ENCODE assay signal across 1 cellular context in genomic region chr10:120982507-120982906, GRCh38.
TF ChIP-seq lines count a peak whose summit lies in the region.

No MANE protein-coding gene starts in this region.

TF ChIP-seq in H1, 55 proteins besides CTCF, POLR2A, EP300 and RAD21 (continued from another document):
- TF ChIP-seq CHD7 (IDR thresholded peaks at IDR 0.05; ENCODE audit: insufficient replicate concordance, low read length) (no peak), POU5F1 (IDR thresholded peaks at IDR 0.05; ENCODE audit: low read depth, low read length) (no peak), GABPA (IDR thresholded peaks at IDR 0.05; ENCODE audit: borderline replicate concordance, insufficient read depth, low read length) (no peak), SP4 (IDR thresholded peaks at IDR 0.05; ENCODE audit: low read length) (no peak), TCF12 (IDR thresholded peaks at IDR 0.05; ENCODE audit: low read depth, low read length) (no peak), CEBPB (IDR thresholded peaks at IDR 0.05; ENCODE audit: low read depth, low read length) (no peak), KDM5A (IDR thresholded peaks at IDR 0.05; ENCODE audit: low read length) (no peak), JUN (IDR thresholded peaks at IDR 0.05; ENCODE audit: low read depth, low read length) (no peak), TEAD4 (IDR thresholded peaks at IDR 0.05; ENCODE audit: low read depth, low read length) (no peak), CREB1 (IDR thresholded peaks at IDR 0.05) (no peak), ATF3 (IDR thresholded peaks at IDR 0.05; ENCODE audit: insufficient read depth, low read depth, low read length) (no peak), TAF7 (optimal IDR thresholded peaks at IDR 0.05; ENCODE audit: borderline replicate concordance, low read depth, low read length) (no peak), PHF8 (conservative IDR thresholded peaks at IDR 0.05; ENCODE audit: low read depth, low read length) (no peak), SIN3A (conservative IDR thresholded peaks at IDR 0.05 in 1 of 2, IDR thresholded peaks at IDR 0.05 in 1 of 2; ENCODE audit: low read depth in 1 of 2, low read length in 2 of 2) (no peak), EZH2 (IDR thresholded peaks at IDR 0.05; ENCODE audit: low read depth, low read length, severe bottlenecking) (no peak), FOSL1 (IDR thresholded peaks at IDR 0.05; ENCODE audit: insufficient read depth, low read depth, low read length) (no peak), RXRA (IDR thresholded peaks at IDR 0.05; ENCODE audit: insufficient read depth, low read depth, low read length) (no peak)
TF ChIP-seq in H1: peak in this region for 0.
